In genomic region chr6:73176057-73176456, GRCh38 we compare ENCODE assay signal across 22 cellular contexts. TPM values are rescaled to one million over a fixed set of nuclear protein-coding genes. Genes with fewer than 3 reads are reported as not detected.
"Had no signal": no experiment of that assay in that cellular context is flagged by ENCODE, and none has a peak within 500 bp of the region (broad histone marks: within the 10 kb centered on the region; RNA-seq: fewer than 3 reads in every experiment).

No MANE protein-coding gene starts in this region.

- H3K27ac ChIP-seq: breast epithelium, colonic mucosa, PC-9 had no signal

- H3K27me3 ChIP-seq: breast epithelium, colonic mucosa had no signal

- ATAC-seq: activated CD4-positive, CD25-positive, alpha-beta regulatory T cell treated with anti-CD3 and anti-CD28 coated beads, Interleukin-2, amount 50 U/mL, for 24 hours; activated CD8-positive, alpha-beta T cell treated with anti-CD3 and anti-CD28 coated beads for 36 hours; T-cell had no signal

- H3K36me3 ChIP-seq: breast epithelium, colonic mucosa had no signal

- H3K4me3 ChIP-seq: breast epithelium, colonic mucosa, PC-9 had no signal

- H2AFZ ChIP-seq: PC-9 had no signal

- H3K4me2 ChIP-seq: PC-9 had no signal

- DNase-seq: activated CD4-positive, alpha-beta T cell treated with anti-CD3 and anti-CD28 coated beads for 4 hours; activated CD8-positive, alpha-beta memory T cell treated with anti-CD3 and anti-CD28 coated beads, Interleukin-2, amount 50 U/mL, for 4 hours; activated CD8-positive, alpha-beta T cell treated with anti-CD3 and anti-CD28 coated beads for 36 hours; activated naive CD4-positive, alpha-beta T cell treated with anti-CD3 and anti-CD28 coated beads, Interleukin-2, amount 50 U/mL, for 16 hours; activated T-cell treated with anti-CD3 and anti-CD28 coated beads, Interleukin-2, amount 50 U/mL, for 1 hour; aorta; colonic mucosa; MM.1S; NCI-H1930; NCI-H226; NCI-H526; NCI-H774; PC-9; SIG-M5; T-cell; T-helper 2 cell; T1000 had no signal

- H3K4me1 ChIP-seq: breast epithelium, colonic mucosa had no signal

- H3K9me3 ChIP-seq: breast epithelium, colonic mucosa had no signal

RNA-seq across cellular contexts. Expression of gene KHDC1L, which starts 49.2 kb away (rescaled TPM):
- total RNA-seq: activated CD8-positive, alpha-beta T cell treated with anti-CD3 and anti-CD28 coated beads for 36 hours; breast epithelium; cerebellum; colonic mucosa; NCI-H460; RPMI7951; T-cell had no signal
- polyA plus RNA-seq: aorta had no signal
